1 cellular context compared by ENCODE assay signal in genomic region chr7:101432316-101432715, GRCh38.
TF ChIP-seq lines count a peak whose summit lies in the region.

No MANE protein-coding gene starts in this region.

TF ChIP-seq in H1, 55 proteins besides CTCF, POLR2A, EP300 and RAD21 (continued from another document):
- TF ChIP-seq RNF2 (IDR thresholded peaks at IDR 0.05; ENCODE audit: borderline replicate concordance, low read depth, low read length, missing control alignments, poor library complexity, severe bottlenecking): no peak
- TF ChIP-seq YY1 (IDR thresholded peaks at IDR 0.05; ENCODE audit: low read depth, low read length): no peak
- TF ChIP-seq JUND (IDR thresholded peaks at IDR 0.05; ENCODE audit: low read length): no peak
- no peak for TF ChIP-seq CHD1 (IDR thresholded peaks at IDR 0.05; ENCODE audit: low read depth, low read length)
- TF ChIP-seq CEBPB (IDR thresholded peaks at IDR 0.05; ENCODE audit: low read depth, low read length): no peak
